In genomic region chr7:158329014-158329610, GRCh38 we compare ENCODE assay signal across 16 cellular contexts.
"Had no signal": no experiment of that assay in that cellular context is flagged by ENCODE, and none has a peak within 500 bp of the region (broad histone marks: within the 10 kb centered on the region; RNA-seq: fewer than 3 reads in every experiment).

No MANE protein-coding gene starts in this region.

- H3K4me1 ChIP-seq: breast epithelium, transverse colon had no signal

- H3K4me3 ChIP-seq: breast epithelium, transverse colon had no signal

- H3K4me3 Mint-ChIP-seq: activated CD4-positive, alpha-beta T cell treated with anti-CD3 and anti-CD28 coated beads, Interleukin-2, amount 10 ng/mL, durations not matched to agents 7 days and 5 days; activated CD8-positive, alpha-beta T cell treated with anti-CD3 and anti-CD28 coated beads, Interleukin-2, amount 10 ng/mL, durations not matched to agents 7 days and 5 days; activated naive CD4-positive, alpha-beta T cell treated with anti-CD3 and anti-CD28 coated beads, Interleukin-2, amount 10 ng/mL, durations not matched to agents 7 days and 5 days; dendritic cell treated with granulocyte-macrophage colony-stimulating factor and Interleukin-4, amounts not matched to agents 40 ng/mL and 50 ng/mL, for 4 days; naive thymus-derived CD8-positive, alpha-beta T cell; stimulated activated naive CD8-positive, alpha-beta T cell treated with anti-CD3 and anti-CD28 coated beads, Interleukin-15, Interleukin-2, amounts not matched to agents 100 ng/mL and 50 ng/mL, for 24 hours had no signal

- H3K27me3 Mint-ChIP-seq: activated CD4-positive, alpha-beta T cell treated with anti-CD3 and anti-CD28 coated beads, Interleukin-2, amount 10 ng/mL, durations not matched to agents 7 days and 5 days; activated naive CD4-positive, alpha-beta T cell treated with anti-CD3 and anti-CD28 coated beads, Interleukin-2, amount 10 ng/mL, durations not matched to agents 7 days and 5 days; dendritic cell treated with granulocyte-macrophage colony-stimulating factor and Interleukin-4, amounts not matched to agents 40 ng/mL and 50 ng/mL, for 4 days; stimulated activated naive CD8-positive, alpha-beta T cell treated with anti-CD3 and anti-CD28 coated beads, Interleukin-15, Interleukin-2, amounts not matched to agents 100 ng/mL and 50 ng/mL, for 24 hours had no signal

- H3K36me3 ChIP-seq: breast epithelium, neutrophil, transverse colon had no signal

- DNase-seq: activated CD4-positive, alpha-beta T cell treated with anti-CD3 and anti-CD28 coated beads, Interleukin-2, amount 10 ng/mL, durations not matched to agents 7 days and 5 days; activated CD8-positive, alpha-beta memory T cell treated with anti-CD3 and anti-CD28 coated beads, Interleukin-2, amount 50 U/mL, for 48 hours; activated CD8-positive, alpha-beta T cell treated with anti-CD3 and anti-CD28 coated beads, Interleukin-2, amount 10 ng/mL, durations not matched to agents 7 days and 5 days; activated effector memory CD4-positive, alpha-beta T cell treated with Interleukin-2 at 50 U/mL for 16 hours; activated naive CD4-positive, alpha-beta T cell treated with anti-CD3 and anti-CD28 coated beads, Interleukin-2, amount 10 ng/mL, durations not matched to agents 7 days and 5 days; activated T-cell treated with anti-CD3 and anti-CD28 coated beads, Interleukin-2, amount 50 U/mL, for 48 hours; cerebellar nuclear complex; effector memory CD4-positive, alpha-beta T cell; mesenchymal stem cell; transverse colon had no signal

- ATAC-seq: activated CD4-positive, CD25-positive, alpha-beta regulatory T cell treated with anti-CD3 and anti-CD28 coated beads, Interleukin-2, amount 50 U/mL, for 24 hours; activated CD8-positive, alpha-beta T cell treated with anti-CD3 and anti-CD28 coated beads, Interleukin-2, amount 10 ng/mL, durations not matched to agents 7 days and 5 days; naive thymus-derived CD8-positive, alpha-beta T cell had no signal

- H3K27ac ChIP-seq: breast epithelium, neutrophil, transverse colon had no signal

- H3K27me3 ChIP-seq: neutrophil, transverse colon had no signal

- H3K4me1 Mint-ChIP-seq: activated CD4-positive, alpha-beta T cell treated with anti-CD3 and anti-CD28 coated beads, Interleukin-2, amount 10 ng/mL, durations not matched to agents 7 days and 5 days; activated naive CD4-positive, alpha-beta T cell treated with anti-CD3 and anti-CD28 coated beads, Interleukin-2, amount 10 ng/mL, durations not matched to agents 7 days and 5 days had no signal

- H3K27ac Mint-ChIP-seq: activated CD4-positive, alpha-beta T cell treated with anti-CD3 and anti-CD28 coated beads, Interleukin-2, amount 10 ng/mL, durations not matched to agents 7 days and 5 days; activated CD8-positive, alpha-beta T cell treated with anti-CD3 and anti-CD28 coated beads, Interleukin-2, amount 10 ng/mL, durations not matched to agents 7 days and 5 days; activated naive CD4-positive, alpha-beta T cell treated with anti-CD3 and anti-CD28 coated beads, Interleukin-2, amount 10 ng/mL, durations not matched to agents 7 days and 5 days; dendritic cell treated with granulocyte-macrophage colony-stimulating factor and Interleukin-4, amounts not matched to agents 40 ng/mL and 50 ng/mL, for 4 days; naive thymus-derived CD8-positive, alpha-beta T cell; stimulated activated naive CD8-positive, alpha-beta T cell treated with anti-CD3 and anti-CD28 coated beads, Interleukin-15, Interleukin-2, amounts not matched to agents 100 ng/mL and 50 ng/mL, for 24 hours had no signal
